ENCODE assay signal across 8 cellular contexts in the genomic region with DNA sequence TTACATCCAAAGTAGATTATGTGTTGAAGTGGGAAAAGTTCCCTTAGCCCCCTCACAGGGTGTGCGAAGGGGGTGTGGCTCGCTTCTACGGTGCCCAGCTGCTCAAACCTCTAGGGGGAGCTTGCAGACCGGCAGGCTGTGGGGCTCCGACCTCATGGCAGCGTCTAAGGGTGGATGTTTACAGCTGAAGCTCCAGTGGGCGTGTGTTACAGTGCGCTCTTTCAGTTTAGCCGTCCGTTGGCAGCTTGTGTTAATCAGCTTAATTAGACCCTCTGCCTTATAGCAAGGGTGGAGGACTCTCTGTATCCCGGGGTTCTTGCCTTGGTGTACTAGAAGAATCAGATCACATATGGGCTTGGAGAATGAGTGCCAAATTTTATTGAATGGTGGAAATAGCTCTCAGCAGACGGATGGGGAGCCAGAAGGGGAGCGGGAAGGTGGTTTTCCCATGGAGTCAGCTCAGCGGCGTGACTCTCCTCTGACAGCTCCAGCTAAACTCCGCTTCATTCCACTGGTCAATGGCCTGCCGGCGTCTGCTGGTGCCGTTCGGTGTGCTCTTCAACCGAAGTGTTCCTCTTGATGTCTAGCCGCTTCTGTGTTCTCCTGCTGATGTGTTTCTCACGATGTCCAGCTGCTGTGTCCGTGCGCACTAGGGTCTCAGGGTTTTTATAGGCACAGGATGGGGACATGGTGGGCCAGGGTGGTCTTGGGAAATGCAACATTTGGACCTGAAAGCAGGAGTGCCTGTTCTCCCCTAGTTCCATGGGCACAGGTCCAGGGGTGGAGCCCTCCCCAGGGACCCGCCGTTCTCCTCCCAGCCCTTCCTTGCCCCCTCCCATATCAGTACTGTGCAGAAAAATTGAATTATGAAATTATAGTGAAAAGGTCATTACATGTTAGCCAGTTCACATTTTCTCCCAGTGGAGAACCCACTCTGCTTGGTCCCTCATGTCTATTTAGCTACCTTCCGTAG. TPM values are rescaled to one million over a fixed set of nuclear protein-coding genes. Genes with fewer than 3 reads are reported as not detected.
DNase-seq lines count a peak whose midpoint lies in the region; ATAC-seq, FAIRE-seq and TF ChIP-seq lines count a peak whose summit lies in the region.

No MANE protein-coding gene starts in this region.

- no peaks in the 10 kb centered on the region for H3K79me2 ChIP-seq in DOHH2 (ENCODE audit: control insufficient read depth, low read length)

- H3K36me3 Mint-ChIP-seq in immature natural killer cell: no peaks in the 10 kb centered on the region

- H3K9me2 ChIP-seq in DOHH2 (replicated peaks; ENCODE audit: control insufficient read depth, low read length): no peaks in the 10 kb centered on the region

- H3K4me3 ChIP-seq in DOHH2 (ENCODE audit: low read length): no peak overlapping the region
- peak overlapping the region in 1 of 4 donors; percentile 26 for H3K4me3 ChIP-seq in Peyer's patch
- H3K4me3 ChIP-seq in astrocyte of the cerebellum (ENCODE audit: low read depth, low read length): peak overlapping the region; percentile 33

- H3K4me2 ChIP-seq in DOHH2 (ENCODE audit: low read length): no peak overlapping the region

- H3K4me1 ChIP-seq in DOHH2 (ENCODE audit: control insufficient read depth, low read length): peaks cover 20% of the 10 kb centered on the region
- peaks cover 0 to 4% (median 0%) of the 10 kb centered on the region in 4 donors for H3K4me1 ChIP-seq in Peyer's patch

- TF ChIP-seq POLR2A in Peyer's patch (IDR thresholded peaks at IDR 0.05) (no peak), H54 (IDR thresholded peaks at IDR 0.05; ENCODE audit: low read depth, low read length) (no peak)

- H3K4me1 Mint-ChIP-seq in immature natural killer cell: peaks cover 3 to 12% of the 10 kb centered on the region in 2 donors

- ATAC-seq in GM21360 (IDR thresholded peaks at IDR 0.05; ENCODE audit: unreplicated experiment): peak; percentile 77
- peak; percentile 56 for ATAC-seq in HG03558 (IDR thresholded peaks at IDR 0.05; ENCODE audit: extremely low read depth, unreplicated experiment)

- no peak overlapping the region for H3K27ac Mint-ChIP-seq in immature natural killer cell

- peaks cover 2 to 8% (median 3%) of the 10 kb centered on the region in 3 donors for H3K27me3 Mint-ChIP-seq in immature natural killer cell (ENCODE audit: low read depth in 3 of 3)

- DNase-seq in Peyer's patch: peak; percentile 34 to 75 (median 63)
- peak; percentile 29 for DNase-seq in astrocyte of the cerebellum (ENCODE audit: low read depth)
- DNase-seq in immature natural killer cell: peak in 2 of 3 donors; percentile 14
- DNase-seq in stimulated activated CD4-positive, alpha-beta T cell treated with anti-CD3 and anti-CD28 coated beads, Interleukin-4, amount 100 ng/mL, for 4 hours: peak; percentile 18 to 27
- DNase-seq in H54 (ENCODE audit: insufficient read length, low spot score): no peak

- H4K20me1 ChIP-seq in DOHH2 (ENCODE audit: control insufficient read depth, insufficient read depth, low read depth, low read length): no peaks in the 10 kb centered on the region

- TF ChIP-seq CTCF in DOHH2 (IDR thresholded peaks at IDR 0.05; ENCODE audit: low read depth, low read length, poor library complexity, severe bottlenecking) (peak; percentile 65), Peyer's patch (IDR thresholded peaks at IDR 0.05) (peak in 4 of 6 experiments; percentile 37 to 49 (median 46)), astrocyte of the cerebellum (IDR thresholded peaks at IDR 0.05; ENCODE audit: low read depth, low read length, missing control alignments) (peak; percentile 92)

- H3K4me3 Mint-ChIP-seq in immature natural killer cell: peak overlapping the region in 2 of 5 donors; percentile 2 to 44

- H3K27me3 ChIP-seq in DOHH2 (ENCODE audit: control insufficient read depth, low read length): peaks cover 28% of the 10 kb centered on the region
- no peaks in the 10 kb centered on the region for H3K27me3 ChIP-seq in Peyer's patch

- in situ Hi-C loops in astrocyte of the cerebellum (cut with HindIII; ENCODE audit: low sequenced_read_pairs): no loop called here

- H3F3A ChIP-seq in DOHH2 (ENCODE audit: control insufficient read depth, insufficient read depth): no peaks in the 10 kb centered on the region

- H3K9me3 ChIP-seq in DOHH2 (ENCODE audit: control insufficient read depth, insufficient read depth, low read length) (no peaks in the 10 kb centered on the region), Peyer's patch (no peaks in the 10 kb centered on the region)

- FAIRE-seq in H54 (lab: Jason Lieb, UNC): no peak

- H3K36me3 ChIP-seq in DOHH2 (ENCODE audit: control insufficient read depth, low read length) (no peaks in the 10 kb centered on the region), Peyer's patch (no peaks in the 10 kb centered on the region)

- no peak overlapping the region for H3K27ac ChIP-seq in DOHH2 (ENCODE audit: low read depth, low read length)
- no peak overlapping the region for H3K27ac ChIP-seq in Peyer's patch

- no peaks in the 10 kb centered on the region for H3K9me3 Mint-ChIP-seq in immature natural killer cell

RNA-seq across cellular contexts. Expression of a gene that starts 28.6 kb away (rescaled TPM):
- total RNA-seq in Peyer's patch: not detected
- polyA plus RNA-seq in immature natural killer cell: not detected

RNA-seq across cellular contexts. Expression of a gene that starts 43.1 kb away (rescaled TPM):
- total RNA-seq in Peyer's patch: not detected
- not detected for polyA plus RNA-seq in immature natural killer cell

RNA-seq across cellular contexts. Expression of a gene that starts 45.5 kb away (rescaled TPM):
- 10 to 100 TPM; 45.2 to 83.4 (median 62.6) TPM for total RNA-seq in Peyer's patch
- 10 to 100 TPM; 11.2 to 12.9 (median 12.8) TPM for polyA plus RNA-seq in immature natural killer cell

RNA-seq across cellular contexts. Expression of a gene that starts 46.9 kb away (rescaled TPM):
- not detected for total RNA-seq in Peyer's patch
- polyA plus RNA-seq in immature natural killer cell: not detected

RNA-seq across cellular contexts. Expression of a gene that starts 56.9 kb away (rescaled TPM):
- not detected for total RNA-seq in Peyer's patch
- polyA plus RNA-seq in immature natural killer cell: not detected
